9 cellular contexts compared by ENCODE assay signal in genomic region chrX:120672389-120672788, GRCh38. TPM values are rescaled to one million over a fixed set of nuclear protein-coding genes. Genes with fewer than 3 reads are reported as not detected.
DNase-seq lines count a peak whose midpoint lies in the region; ATAC-seq and TF ChIP-seq lines count a peak whose summit lies in the region.
"Had no signal": no experiment of that assay in that cellular context is flagged by ENCODE, and none has a peak within 500 bp of the region (broad histone marks: within the 10 kb centered on the region; RNA-seq: fewer than 3 reads in every experiment).

No MANE protein-coding gene starts in this region.

- in situ Hi-C loops in brain microvascular endothelial cell (cut with HindIII; ENCODE audit: low pct_ligation_motif_present, low sequenced_read_pairs) = no loop called here

- DNase-seq in HPDE6-E6E7 (ENCODE audit: extremely low spot score) (peak; percentile 17), brain microvascular endothelial cell (peak; percentile 85), iris pigment epithelial cell (ENCODE audit: low read depth) (peak; percentile 97), thoracic aorta (ENCODE audit: low spot score) (peak; percentile 3), NCI-H748 treated with DMSO at 0.1 percent for 48 hours (lab: John Stamatoyannopoulos, UW) (no peak), epidermal melanocyte (ENCODE audit: insufficient read length, low spot score) (no peak), SIG-M5 treated with dmso at 0.1 percent for 504 hours (lab: John Stamatoyannopoulos, UW; ENCODE audit: unreplicated experiment) (no peak)
- DNase-seq in activated CD4-positive, alpha-beta T cell treated with anti-CD3 and anti-CD28 coated beads for 4 hours = no peak

- ATAC-seq in thoracic aorta (ENCODE audit: insufficient number of reproducible peaks, low FRiP score, low read depth) = peak; percentile 86
- ATAC-seq: activated CD4-positive, CD25-positive, alpha-beta regulatory T cell treated with anti-CD3 and anti-CD28 coated beads, Interleukin-2, amount 50 U/mL, for 24 hours had no signal

- TF ChIP-seq CTCF in brain microvascular endothelial cell (IDR thresholded peaks at IDR 0.05; ENCODE audit: low read depth, low read length, missing control alignments) (no peak), thoracic aorta (IDR thresholded peaks at IDR 0.05) (no peak)

- H3K27me3 ChIP-seq in brain microvascular endothelial cell (replicated peaks) = no peaks in the 10 kb centered on the region
- no peaks in the 10 kb centered on the region for H3K27me3 ChIP-seq in thoracic aorta (replicated peaks; ENCODE audit: insufficient read depth)

- H3K27ac ChIP-seq in brain microvascular endothelial cell (peak overlapping the region; percentile 96), thoracic aorta (peak overlapping the region; percentile 78 to 82)

- H3K4me1 ChIP-seq in thoracic aorta (ENCODE audit: control insufficient read depth in 1 of 2, low read depth in 2 of 2) = peaks cover 4 to 23% of the 10 kb centered on the region in 2 donors

- no peaks in the 10 kb centered on the region for H3K9me3 ChIP-seq in thoracic aorta

- H3K36me3 ChIP-seq in brain microvascular endothelial cell (replicated peaks) (no peaks in the 10 kb centered on the region), thoracic aorta (no peaks in the 10 kb centered on the region)

- H3K4me3 ChIP-seq in brain microvascular endothelial cell (ENCODE audit: low read depth, low read length) (no peak overlapping the region), thoracic aorta (no peak overlapping the region)

RNA-seq across cellular contexts. Expression of gene C1GALT1C1, which starts 42.5 kb away (rescaled TPM):
- 10 to 100 TPM; 26.8 to 30.1 TPM for total RNA-seq in thoracic aorta

Comparison
In these comparisons a context has a peak if more than half of its experiments do, and no peak if none do; other contexts are left out.
1. DNase-seq: peak in HPDE6-E6E7 (single experiment), brain microvascular endothelial cell (single experiment), iris pigment epithelial cell (single experiment) and thoracic aorta (single experiment); none in NCI-H748 treated with DMSO at 0.1 percent for 48 hours (single experiment), epidermal melanocyte (single experiment), activated CD4-positive, alpha-beta T cell treated with anti-CD3 and anti-CD28 coated beads for 4 hours (0 of 2) and SIG-M5 treated with dmso at 0.1 percent for 504 hours (single experiment).